Comparison of ENCODE assay signal across 19 cellular contexts in the genomic region with DNA sequence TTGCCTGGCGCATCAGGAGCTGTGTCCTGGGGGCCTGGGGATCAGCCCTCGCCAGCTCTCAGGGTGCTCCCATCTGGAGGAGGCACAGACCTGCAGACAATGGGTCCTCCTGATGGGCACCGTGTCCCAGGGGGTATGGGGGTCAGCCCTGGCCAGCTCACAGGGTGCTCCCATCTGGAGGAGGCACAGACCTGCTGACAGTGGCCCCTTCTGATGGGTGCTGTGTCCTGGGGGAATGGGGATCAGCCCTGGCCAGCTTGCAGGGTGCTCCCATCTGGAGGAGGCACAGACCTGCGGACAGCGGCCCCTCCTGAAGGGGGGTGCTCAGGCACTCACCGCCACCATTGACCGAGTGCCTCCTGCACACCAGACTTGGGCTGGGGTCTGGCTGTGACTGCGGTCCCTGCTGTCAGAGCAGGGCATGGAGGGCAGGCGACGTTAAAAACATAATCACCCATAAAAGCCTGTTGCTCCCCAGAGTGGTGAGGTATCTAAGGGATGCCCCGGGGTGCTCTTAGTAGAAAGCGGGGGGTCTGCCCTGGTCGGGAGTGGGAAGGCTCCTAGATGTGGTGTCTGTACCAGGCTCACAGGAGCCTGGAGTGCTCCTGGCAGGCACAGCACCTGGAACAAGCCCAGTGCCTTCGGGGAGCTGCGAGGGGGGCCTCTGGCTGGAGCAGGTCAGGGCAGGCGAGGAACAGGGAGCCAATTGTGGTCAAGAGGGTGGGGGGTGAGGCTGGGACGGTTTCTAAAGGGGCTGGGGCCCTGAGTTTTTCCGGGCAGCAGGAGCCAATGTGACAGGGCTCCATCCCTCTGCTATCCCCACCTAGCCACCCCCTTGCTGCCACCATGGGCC.
A peak's percentile ranks its signal among the peaks of the same experiment; 100 is the strongest.
DNase-seq lines count a peak whose midpoint lies in the region; ATAC-seq, FAIRE-seq and TF ChIP-seq lines count a peak whose summit lies in the region.
"Had no signal": no experiment of that assay in that cellular context is flagged by ENCODE, and none has a peak within 500 bp of the region (broad histone marks: within the 10 kb centered on the region; RNA-seq: fewer than 3 reads in every experiment).

No MANE protein-coding gene starts in this region.

- H3K36me3 ChIP-seq in SK-N-SH (replicated peaks in 1 of 2; ENCODE audit: control insufficient read depth in 1 of 2, insufficient read depth in 2 of 2, low read length in 1 of 2) = no peaks in the 10 kb centered on the region
- H3K36me3 ChIP-seq in H1 (ENCODE audit: control insufficient read depth in 2 of 4, insufficient read depth in 4 of 4, low read length in 3 of 4) = no peaks in the 10 kb centered on the region
- no peaks in the 10 kb centered on the region for H3K36me3 ChIP-seq in osteoblast (ENCODE audit: insufficient read depth, low read length)
- H3K36me3 ChIP-seq in right lobe of liver = no peaks in the 10 kb centered on the region
- H3K36me3 ChIP-seq: MG63 had no signal

- no peak overlapping the region for H2AK5ac ChIP-seq in H1 (ENCODE audit: low read depth, low read length)

- no peaks in the 10 kb centered on the region for H3K9me2 ChIP-seq in SK-N-SH

- H3K9ac ChIP-seq in SK-N-SH (no peak overlapping the region), H1 (replicated peaks in 1 of 4; ENCODE audit: extremely low read depth in 1 of 4, low read depth in 3 of 4, low read length in 3 of 4) (no peak overlapping the region)

- no peak overlapping the region for H4K8ac ChIP-seq in H1 (ENCODE audit: extremely low read depth, insufficient read depth, low read length)

- H2AFZ ChIP-seq in SK-N-SH (ENCODE audit: low read depth) (no peak overlapping the region), H1 (ENCODE audit: low read length) (no peak overlapping the region), osteoblast (ENCODE audit: low read length) (no peak overlapping the region)

- POLR2A ChIA-PET in SK-N-SH (lab: Yijun Ruan, JAX) (no interaction called here), H1 (lab: Charles Lee; ENCODE audit: partially characterized antibody) (no interaction called here)
- POLR2A ChIA-PET in activated CD4-positive, alpha-beta T cell treated with anti-CD3 and anti-CD28 coated beads, Interleukin-2, amount 10 ng/mL, durations not matched to agents 7 days and 5 days (lab: Charles Lee) = no interaction called here

- TF ChIP-seq POLR2A in H1 (IDR thresholded peaks at IDR 0.05; ENCODE audit: control extremely low read depth in 1 of 2, low read depth in 2 of 2, low read length in 2 of 2) (no peak), right lobe of liver (IDR thresholded peaks at IDR 0.05) (no peak)

- no peak overlapping the region for H2BK20ac ChIP-seq in H1 (ENCODE audit: low read length)

- H3K4ac ChIP-seq in H1 (replicated peaks; ENCODE audit: insufficient read length, low read depth, low read length) = no peak overlapping the region

- H2BK5ac ChIP-seq in H1 (ENCODE audit: low read depth, low read length) = 0 out of 2 replicates have a peak overlapping the region, but pooled peaks have one; percentile 15

- in situ Hi-C loops in GM13976 (cut with MboI; ENCODE audit: low sequenced_read_pairs, unreplicated experiment) = no loop called here

- no peak overlapping the region; the same call in 1 of the 2 replicates for H3K18ac ChIP-seq in H1 (ENCODE audit: extremely low read depth, low read length)

- intact Hi-C loops in right lobe of liver (cut with DNase I) = no loop called here

- DNase-seq in SK-N-SH (peak; percentile 49), GM13976 (ENCODE audit: low spot score) (peak; percentile 39), H1 (ENCODE audit: low read depth in 1 of 2, low spot score in 2 of 2) (no peak), osteoblast (ENCODE audit: insufficient read length, low spot score, missing footprints) (peak; percentile 78), right lobe of liver (no peak)
- DNase-seq in activated CD4-positive, alpha-beta T cell treated with anti-CD3 and anti-CD28 coated beads, Interleukin-2, amount 10 ng/mL, durations not matched to agents 7 days and 5 days = no peak
- DNase-seq: DMS79, H9, MG63, NCI-H1417, NCI-H1694 treated with DMSO at 0.1 percent for 48 hours, NCI-H2081 treated with DMSO at 0.1 percent for 48 hours, NCI-H446, NCI-H526 treated with DMSO at 0.1 percent for 48 hours, SHP77 had no signal

- no peak overlapping the region for H4K5ac ChIP-seq in H1 (ENCODE audit: insufficient read length, low read depth, low read length)

- H3K4me3 Mint-ChIP-seq in activated CD4-positive, alpha-beta T cell treated with anti-CD3 and anti-CD28 coated beads, Interleukin-2, amount 10 ng/mL, durations not matched to agents 7 days and 5 days = no peak overlapping the region
- H3K4me3 Mint-ChIP-seq: H9 had no signal

- H3K27ac ChIP-seq in SK-N-SH (ENCODE audit: low read depth in 2 of 2, low read length in 1 of 2) (no peak overlapping the region), H1 (ENCODE audit: low read depth, low read length) (no peak overlapping the region; the same call in 1 of the 2 replicates), osteoblast (ENCODE audit: low read depth, low read length) (no peak overlapping the region), right lobe of liver (no peak overlapping the region)
- H3K27ac ChIP-seq: 22Rv1, SK-N-MC had no signal

- TF ChIP-seq EP300 in SK-N-SH (IDR thresholded peaks at IDR 0.05; ENCODE audit: borderline replicate concordance in 1 of 2, low read depth in 1 of 2, low read length in 1 of 2) (no peak), H1 (IDR thresholded peaks at IDR 0.05; ENCODE audit: borderline replicate concordance in 1 of 2, low read depth in 2 of 2, low read length in 2 of 2) (no peak)

- no peaks in the 10 kb centered on the region for H3K9me3 ChIP-seq in SK-N-SH
- no peaks in the 10 kb centered on the region for H3K9me3 ChIP-seq in H1 (ENCODE audit: insufficient read depth in 2 of 2, low read depth in 1 of 2, low read length in 1 of 2)
- no peaks in the 10 kb centered on the region for H3K9me3 ChIP-seq in osteoblast (ENCODE audit: low read depth, low read length)
- H3K9me3 ChIP-seq in right lobe of liver = no peaks in the 10 kb centered on the region
- H3K9me3 ChIP-seq: MG63 had no signal

- no peaks in the 10 kb centered on the region for H3K79me2 ChIP-seq in SK-N-SH (ENCODE audit: insufficient read depth)
- no peaks in the 10 kb centered on the region for H3K79me2 ChIP-seq in H1 (ENCODE audit: control insufficient read depth in 1 of 2, insufficient read depth in 2 of 2, low read length in 2 of 2)
- no peaks in the 10 kb centered on the region for H3K79me2 ChIP-seq in osteoblast (ENCODE audit: insufficient read depth, low read length)

- no peak overlapping the region for H2BK12ac ChIP-seq in H1 (ENCODE audit: low read depth, low read length)

- no peak overlapping the region for H3K56ac ChIP-seq in H1 (replicated peaks; ENCODE audit: insufficient read length, low read depth, low read length)

- no peak overlapping the region for H2BK15ac ChIP-seq in H1 (ENCODE audit: low read length)

- no peak overlapping the region for H2BK120ac ChIP-seq in H1 (replicated peaks; ENCODE audit: low read depth, low read length)

- H3K79me1 ChIP-seq in H1 (ENCODE audit: low read depth, low read length) = no peaks in the 10 kb centered on the region

- H3K4me2 ChIP-seq in SK-N-SH = no peak overlapping the region
- H3K4me2 ChIP-seq in H1 (ENCODE audit: insufficient read depth in 1 of 2, low read depth in 2 of 2, low read length in 2 of 2) = no peak overlapping the region
- no peak overlapping the region for H3K4me2 ChIP-seq in osteoblast (ENCODE audit: insufficient read depth, low read length)

- no peak overlapping the region for H3K14ac ChIP-seq in H1 (ENCODE audit: insufficient read length)

- peaks cover 0 to 12% of the 10 kb centered on the region in 2 experiments; a peak in 1 of 4 replicates for H3K4me1 ChIP-seq in SK-N-SH (ENCODE audit: control insufficient read depth in 1 of 2, insufficient read depth in 2 of 2, low read depth in 1 of 2, low read length in 1 of 2)
- H3K4me1 ChIP-seq in H1 (replicated peaks in 1 of 4; ENCODE audit: control insufficient read depth in 3 of 4, insufficient read depth in 4 of 4, low read length in 3 of 4) = no peaks in the 10 kb centered on the region
- H3K4me1 ChIP-seq in osteoblast (ENCODE audit: insufficient read depth, low read length) = no peaks in the 10 kb centered on the region
- H3K4me1 ChIP-seq in right lobe of liver = peaks cover 0 to 6% (median 0%) of the 10 kb centered on the region in 4 donors

- no peak overlapping the region for H3K27ac Mint-ChIP-seq in activated CD4-positive, alpha-beta T cell treated with anti-CD3 and anti-CD28 coated beads, Interleukin-2, amount 10 ng/mL, durations not matched to agents 7 days and 5 days
- H3K27ac Mint-ChIP-seq: H9 had no signal

- no peaks in the 10 kb centered on the region for H4K20me1 ChIP-seq in SK-N-SH (ENCODE audit: insufficient read depth)
- H4K20me1 ChIP-seq in H1 (replicated peaks in 1 of 2; ENCODE audit: control insufficient read depth in 1 of 2, insufficient read depth in 2 of 2, low read length in 2 of 2) = no peaks in the 10 kb centered on the region
- no peaks in the 10 kb centered on the region for H4K20me1 ChIP-seq in osteoblast (ENCODE audit: insufficient read depth, low read length)

- ATAC-seq in SK-N-SH treated with all-trans-retinoic acid at 6 μM for 48 hours (no peak), right lobe of liver (no peak), GM19397 (IDR thresholded peaks at IDR 0.05; ENCODE audit: unreplicated experiment) (no peak)

- TF ChIP-seq RAD21 in SK-N-SH (IDR thresholded peaks at IDR 0.05; ENCODE audit: low read length) (no peak), H1 (IDR thresholded peaks at IDR 0.05 in 1 of 2, conservative IDR thresholded peaks at IDR 0.05 in 1 of 2; ENCODE audit: low read depth in 2 of 2, low read length in 2 of 2) (no peak)

- H3K9me3 Mint-ChIP-seq in activated CD4-positive, alpha-beta T cell treated with anti-CD3 and anti-CD28 coated beads, Interleukin-2, amount 10 ng/mL, durations not matched to agents 7 days and 5 days = no peaks in the 10 kb centered on the region
- H3K9me3 Mint-ChIP-seq: H9 had no signal

- no peak overlapping the region for H3K4me3 ChIP-seq in SK-N-SH (ENCODE audit: low read depth in 2 of 2, low read length in 1 of 2)
- no peak overlapping the region for H3K4me3 ChIP-seq in H1 (ENCODE audit: extremely low read depth in 1 of 4, insufficient read depth in 2 of 4, low read depth in 3 of 4, low read length in 4 of 4)
- no peak overlapping the region for H3K4me3 ChIP-seq in osteoblast (ENCODE audit: insufficient read depth, low read length)
- H3K4me3 ChIP-seq in right lobe of liver = no peak overlapping the region
- H3K4me3 ChIP-seq: MG63, SK-N-MC had no signal

- no peaks in the 10 kb centered on the region for H3K27me3 Mint-ChIP-seq in activated CD4-positive, alpha-beta T cell treated with anti-CD3 and anti-CD28 coated beads, Interleukin-2, amount 10 ng/mL, durations not matched to agents 7 days and 5 days

- H3F3A ChIP-seq in SK-N-SH (replicated peaks; ENCODE audit: insufficient read depth) = no peaks in the 10 kb centered on the region

- peaks cover 1% of the 10 kb centered on the region; the same call in 1 of the 2 replicates for H3K23me2 ChIP-seq in H1 (ENCODE audit: low read depth, low read length)

- H3K27me3 ChIP-seq in SK-N-SH (ENCODE audit: insufficient read depth) (no peaks in the 10 kb centered on the region), H1 (replicated peaks in 1 of 4; ENCODE audit: control insufficient read depth in 3 of 4, extremely low read depth in 1 of 4, insufficient read depth in 3 of 4, low read length in 3 of 4) (no peaks in the 10 kb centered on the region), osteoblast (ENCODE audit: insufficient read depth, low read length) (no peaks in the 10 kb centered on the region), right lobe of liver (no peaks in the 10 kb centered on the region)
- H3K27me3 ChIP-seq: MG63 had no signal

- 62% methylated on average over 16 of the region's 18 CpGs for WGBS in SK-N-SH (ENCODE audit: low lambda C conversion rate)
- WGBS in H1 (ENCODE audit: extremely low coverage in 1 of 2, insufficient coverage in 1 of 2, insufficient read length in 1 of 2, insufficient replicate concordance in 2 of 2, low coverage in 1 of 2, low lambda C conversion rate in 2 of 2, missing lambda C conversion rate in 1 of 2), 2 experiments = 86% methylated on average over 16 of the region's 18 CpGs; no CpG with 5 or more reads in 1 of the 2 experiments
- WGBS in right lobe of liver (ENCODE audit: insufficient coverage, low coverage, low lambda C conversion rate, missing lambda C conversion rate) = 93% methylated on average over 2 of the region's 18 CpGs

- no peak for FAIRE-seq in H1 (lab: Jason Lieb, UNC)

- no peaks in the 10 kb centered on the region for H3K36me3 Mint-ChIP-seq in activated CD4-positive, alpha-beta T cell treated with anti-CD3 and anti-CD28 coated beads, Interleukin-2, amount 10 ng/mL, durations not matched to agents 7 days and 5 days (ENCODE audit: low read depth)

- no peaks in the 10 kb centered on the region for H3K4me1 Mint-ChIP-seq in activated CD4-positive, alpha-beta T cell treated with anti-CD3 and anti-CD28 coated beads, Interleukin-2, amount 10 ng/mL, durations not matched to agents 7 days and 5 days

- CTCF ChIA-PET in SK-N-SH (lab: Yijun Ruan, JAX) (interaction anchor here (1.1 to 1.2 kb wide), 2 partner anchors 9 to 19 kb away, joined by 4 to 5 read pairs; no protein-coding TSS in a partner anchor), H1 (lab: Charles Lee; ENCODE audit: partially characterized antibody) (interaction anchor here (0.7 to 1.7 kb wide), 6 partner anchors 10 to 374 kb away, joined by 3 to 7 read pairs (median 4); no protein-coding TSS in a partner anchor)
- CTCF ChIA-PET in activated CD4-positive, alpha-beta T cell treated with anti-CD3 and anti-CD28 coated beads, Interleukin-2, amount 10 ng/mL, durations not matched to agents 7 days and 5 days (lab: Charles Lee) = interaction anchor here (0.9 kb wide), 1 partner anchor 11 kb away, joined by 4 read pairs; no protein-coding TSS in a partner anchor

- H3K23ac ChIP-seq in H1 (ENCODE audit: insufficient read length) = no peak overlapping the region

- H4K91ac ChIP-seq in H1 (replicated peaks; ENCODE audit: insufficient read length, low read length) = no peak overlapping the region

- TF ChIP-seq CTCF in SK-N-SH (IDR thresholded peaks at IDR 0.05) (no peak), GM13976 (IDR thresholded peaks at IDR 0.05; ENCODE audit: borderline replicate concordance, control extremely low read depth, extremely low read depth, insufficient read depth, missing control alignments) (no peak), H1 (IDR thresholded peaks at IDR 0.05; ENCODE audit: control extremely low read depth in 1 of 3, insufficient read depth in 1 of 3, low read depth in 1 of 3, low read length in 3 of 3) (no peak), osteoblast (IDR thresholded peaks at IDR 0.05; ENCODE audit: extremely low read depth, low read depth, low read length) (no peak), right lobe of liver (IDR thresholded peaks at IDR 0.05) (no peak)

Comparison
In these comparisons a context has a peak if more than half of its experiments do, and no peak if none do; other contexts are left out.
1. DNase-seq: peak in SK-N-SH (single experiment), GM13976 (single experiment) and osteoblast (single experiment); none in H1 (0 of 2), right lobe of liver (0 of 3) and activated CD4-positive, alpha-beta T cell treated with anti-CD3 and anti-CD28 coated beads, Interleukin-2, amount 10 ng/mL, durations not matched to agents 7 days and 5 days (single experiment).